Comparison of ENCODE assay signal across 7 cellular contexts in the genomic region with DNA sequence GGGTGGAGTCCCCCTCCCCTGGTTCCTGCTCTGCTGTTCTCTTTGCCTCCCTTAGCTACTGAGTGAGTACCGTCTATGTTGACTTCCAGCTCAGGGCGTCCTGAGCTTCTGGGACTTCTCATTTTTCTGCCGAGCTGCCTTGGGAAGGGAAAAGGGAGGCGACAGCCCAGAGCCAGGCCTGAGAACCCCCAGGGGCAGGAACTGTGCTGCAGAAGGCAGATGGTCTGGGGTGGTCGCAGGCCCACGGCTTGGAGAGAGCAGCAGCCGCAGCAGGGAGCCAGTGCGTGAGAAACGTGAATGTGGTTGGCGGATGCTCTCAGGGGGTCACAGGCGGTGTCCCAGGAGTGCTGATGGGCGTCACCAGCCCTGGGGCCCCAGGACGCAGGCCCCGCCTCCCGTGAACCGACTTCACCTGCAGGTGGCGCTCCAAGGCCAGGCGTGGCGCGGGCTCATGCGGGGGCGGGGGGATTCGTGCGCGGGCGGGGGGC. TPM values are rescaled to one million over a fixed set of nuclear protein-coding genes. Genes with fewer than 3 reads are reported as not detected.
DNase-seq lines count a peak whose midpoint lies in the region; ATAC-seq and TF ChIP-seq lines count a peak whose summit lies in the region.

No MANE protein-coding gene starts in this region.

- H3K9ac ChIP-seq in HUES6 (ENCODE audit: low read length) (peak overlapping the region; percentile 47), iPS-20b (ENCODE audit: low read depth, low read length) (peak overlapping the region; percentile 1; the same call in 1 of the 2 replicates)

- TF ChIP-seq CTCF in ascending aorta (IDR thresholded peaks at IDR 0.05) = peak; percentile 64 to 75 (median 69)

- H3K4me3 ChIP-seq in HUES6 (ENCODE audit: low read depth, low read length) (peak overlapping the region; percentile 40), ascending aorta (peak overlapping the region in 1 of 2 donors; percentile 20), iPS-20b (ENCODE audit: low read length) (no peak overlapping the region)

- peak; percentile 50 to 73 (median 68) for DNase-seq in T-helper 2 cell
- peak in 1 of 2 donors; percentile 9 for DNase-seq in ascending aorta (ENCODE audit: low spot score in 2 of 2)
- peak; percentile 75 to 82 for DNase-seq in stimulated activated CD4-positive, alpha-beta T cell treated with anti-CD3 and anti-CD28 coated beads, Interleukin-2, amount 100 ng/mL, for 24 hours

- no peaks in the 10 kb centered on the region for H3K9me3 ChIP-seq in HUES6 (ENCODE audit: control insufficient read depth, insufficient read depth, low read depth, low read length)
- no peaks in the 10 kb centered on the region for H3K9me3 ChIP-seq in ascending aorta
- H3K9me3 ChIP-seq in iPS-20b (ENCODE audit: insufficient read depth, low read depth, low read length) = no peaks in the 10 kb centered on the region

- ATAC-seq in GM18519 (IDR thresholded peaks at IDR 0.05; ENCODE audit: low FRiP score, unreplicated experiment) (peak; percentile 48), GM21737 (IDR thresholded peaks at IDR 0.05; ENCODE audit: unreplicated experiment) (no peak)

- H3K4me1 ChIP-seq in HUES6 (ENCODE audit: control insufficient read depth, insufficient read depth, low read length) = peaks cover 14% of the 10 kb centered on the region
- peaks cover 0 to 3% of the 10 kb centered on the region in 2 donors for H3K4me1 ChIP-seq in ascending aorta
- peaks cover 3% of the 10 kb centered on the region; the same call in 1 of the 2 replicates for H3K4me1 ChIP-seq in iPS-20b (ENCODE audit: insufficient read depth, low read length)

- no peaks in the 10 kb centered on the region for H3K36me3 ChIP-seq in HUES6 (ENCODE audit: control insufficient read depth, insufficient read depth, low read length)
- no peaks in the 10 kb centered on the region for H3K36me3 ChIP-seq in ascending aorta
- H3K36me3 ChIP-seq in iPS-20b (ENCODE audit: insufficient read depth, low read depth, low read length) = no peaks in the 10 kb centered on the region

- intact Hi-C loops in ascending aorta (cut with DNase I) = loop anchor here (1.0 kb wide), 1 partner anchor 66 kb away; no protein-coding TSS in a partner anchor

- H3K27me3 ChIP-seq in HUES6 (ENCODE audit: control insufficient read depth, insufficient read depth, low read length) (no peaks in the 10 kb centered on the region), ascending aorta (no peaks in the 10 kb centered on the region), iPS-20b (ENCODE audit: insufficient read depth, low read length) (no peaks in the 10 kb centered on the region)

- H3K27ac ChIP-seq in HUES6 (ENCODE audit: low read depth, low read length) = no peak overlapping the region
- no peak overlapping the region for H3K27ac ChIP-seq in ascending aorta
- H3K27ac ChIP-seq in iPS-20b (ENCODE audit: low read length) = no peak overlapping the region

RNA-seq across cellular contexts. Expression of gene PWWP2B, which starts 9.2 kb away (rescaled TPM):
- 24.4 TPM for total RNA-seq in ascending aorta

RNA-seq across cellular contexts. Expression of gene LRRC27, which starts 55.8 kb away (rescaled TPM):
- 2.0 TPM for total RNA-seq in ascending aorta
